In genomic region chr2:164620873-164621760, GRCh38 we compare ENCODE assay signal across 8 cellular contexts. TPM values are rescaled to one million over a fixed set of nuclear protein-coding genes. Genes with fewer than 3 reads are reported as not detected.
DNase-seq lines count a peak whose midpoint lies in the region; ATAC-seq and TF ChIP-seq lines count a peak whose summit lies in the region.

GRB14 (minus strand) TSS chr2:164621482; CDS start chr2:164621309, 173 bp downstream.

- ATAC-seq in HG02885 (IDR thresholded peaks at IDR 0.05; ENCODE audit: poor library complexity, unreplicated experiment) (peak; percentile 32), T-helper 17 cell (peak; percentile 18), heart right ventricle (peak; percentile 70 to 94 (median 82)), GM19023 (IDR thresholded peaks at IDR 0.05; ENCODE audit: unreplicated experiment) (no peak)

- H3K27me3 ChIP-seq in BJ (ENCODE audit: control insufficient read depth, insufficient read depth, low read length) (peaks cover 1% of the 10 kb centered on the region; the same call in 1 of the 2 replicates), heart right ventricle (peaks cover 0 to 37% (median 0%) of the 10 kb centered on the region in 7 donors), parathyroid adenoma (ENCODE audit: control insufficient read depth, insufficient read depth, low read length) (no peaks in the 10 kb centered on the region)

- H3K36me3 ChIP-seq in BJ (ENCODE audit: control insufficient read depth, insufficient read depth, low read length) = no peaks in the 10 kb centered on the region
- no peaks in the 10 kb centered on the region for H3K36me3 ChIP-seq in heart right ventricle
- no peaks in the 10 kb centered on the region for H3K36me3 ChIP-seq in parathyroid adenoma (ENCODE audit: control insufficient read depth, insufficient read depth, low read length)

- peak within 1 kb of the TSS; percentile 93 for H2AFZ ChIP-seq in parathyroid adenoma

- DNase-seq in BJ (ENCODE audit: low read depth) = no peak
- no peak for DNase-seq in T-helper 17 cell
- DNase-seq in heart right ventricle = peak; percentile 23 to 51
- DNase-seq in KBM-7 = no peak
- DNase-seq in stimulated activated CD4-positive, alpha-beta T cell treated with anti-CD3 and anti-CD28 coated beads, Interleukin-2, amount 100 ng/mL, for 24 hours = no peak

- H3K27ac ChIP-seq in heart right ventricle = peak within 1 kb of the TSS in 3 of 10 donors; percentile 25 to 78 (median 67)
- H3K27ac ChIP-seq in parathyroid adenoma = peak within 1 kb of the TSS; percentile 64

- in situ Hi-C loops in KBM-7 (cut with MboI; ENCODE audit: low pct_unique_long_range_greater_than_20kb, low sequenced_read_pairs) = no loop called here

- CTCF ChIA-PET in BJ (lab: Yijun Ruan, JAX) = no interaction called here

- peak within 1 kb of the TSS; percentile 66 for H3K4me3 Mint-ChIP-seq in T-helper 17 cell

- TF ChIP-seq CTCF in BJ (IDR thresholded peaks at IDR 0.05; ENCODE audit: insufficient read depth, low read depth, low read length) (no peak), heart right ventricle (IDR thresholded peaks at IDR 0.05) (no peak), parathyroid adenoma (IDR thresholded peaks at IDR 0.05) (no peak)

- intact Hi-C loops in heart right ventricle (cut with DNase I) = no loop called here

- no peaks in the 10 kb centered on the region for H3K79me2 ChIP-seq in parathyroid adenoma

- peaks cover 23% of the 10 kb centered on the region for H3K27me3 Mint-ChIP-seq in T-helper 17 cell

- H3K27ac Mint-ChIP-seq in T-helper 17 cell = no peak within 1 kb of the TSS

- H3K9ac ChIP-seq in parathyroid adenoma = peak within 1 kb of the TSS; percentile 50

- POLR2A ChIA-PET in BJ (lab: Charles Lee) = no interaction called here

- no peaks in the 10 kb centered on the region for H3K36me3 Mint-ChIP-seq in T-helper 17 cell (ENCODE audit: low read depth)

- H3K4me2 ChIP-seq in parathyroid adenoma (ENCODE audit: low read length) = peak within 1 kb of the TSS; percentile 81

- H3K4me1 Mint-ChIP-seq in T-helper 17 cell = peaks cover 3% of the 10 kb centered on the region

- 1% methylated on average over 69 to 95 of the region's 96 CpGs for WGBS in heart right ventricle, 2 donors

- H3K4me3 ChIP-seq in BJ (ENCODE audit: low read depth, low read length) (peak within 1 kb of the TSS; percentile 47), heart right ventricle (peak within 1 kb of the TSS; percentile 38 to 77 (median 69)), parathyroid adenoma (ENCODE audit: low read depth, low read length) (peak within 1 kb of the TSS; percentile 64)

- peaks cover 0 to 16% (median 0%) of the 10 kb centered on the region in 9 donors for H3K4me1 ChIP-seq in heart right ventricle
- peaks cover 2% of the 10 kb centered on the region for H3K4me1 ChIP-seq in parathyroid adenoma

- no peaks in the 10 kb centered on the region for H3K9me3 ChIP-seq in T-helper 17 cell (ENCODE audit: control insufficient read depth, low read length, poor library complexity, severe bottlenecking)
- H3K9me3 ChIP-seq in heart right ventricle = no peaks in the 10 kb centered on the region
- no peaks in the 10 kb centered on the region for H3K9me3 ChIP-seq in parathyroid adenoma (ENCODE audit: control insufficient read depth, low read length)

RNA-seq across cellular contexts. Expression of gene GRB14, which starts in this region (rescaled TPM):
- polyA plus RNA-seq in BJ (2011; rRNA removed) = 0.29 and 0.32 TPM in 2 replicates
- polyA minus RNA-seq in BJ (2011; rRNA and poly(A)+ RNA removed) = 0.19 and 0.46 TPM in 2 replicates
- under 1 TPM in 1 of 2 donors, not detected in 1; 0.91 TPM for total RNA-seq in T-helper 17 cell
- total RNA-seq in heart right ventricle = 10 to 100 TPM in 5 of 10 donors, 1 to 10 TPM in 5; 3.8 to 25.8 (median 9.2) TPM
- 100 to 1,000 TPM in 1 of 2 donors, 1 to 10 TPM in 1; 4.5 to 112 TPM for polyA plus RNA-seq in heart right ventricle

Comparison
In these comparisons a context has a peak if more than half of its experiments do, and no peak if none do; other contexts are left out.
1. Peak in ATAC-seq in T-helper 17 cell; RNA of the gene not detected or under 1 TPM.
2. DNase-seq: peak in heart right ventricle (2 of 2); none in BJ (single experiment), T-helper 17 cell (0 of 3), KBM-7 (single experiment) and stimulated activated CD4-positive, alpha-beta T cell treated with anti-CD3 and anti-CD28 coated beads, Interleukin-2, amount 100 ng/mL, for 24 hours (0 of 2).
3. Peak in every context shown above with its lines, with median percentiles within 50 percentile points of each other: H3K4me3 ChIP-seq.